Comparison of ENCODE assay signal across 30 cellular contexts in genomic region chr14:39324097-39324496, GRCh38.
"Had no signal": no experiment of that assay in that cellular context is flagged by ENCODE, and none has a peak within 500 bp of the region (broad histone marks: within the 10 kb centered on the region; RNA-seq: fewer than 3 reads in every experiment).

No MANE protein-coding gene starts in this region.

- H3K4me2 ChIP-seq: smooth muscle cell had no signal

- ATAC-seq: naive thymus-derived CD4-positive, alpha-beta T cell; pancreas; right cardiac atrium; sciatic nerve; stimulated activated memory B cell treated with anti-CD40 and anti-IgM and Interleukin-4, amounts not matched to agents 10 μg/mL and 1 μg/mL and 100 μg/mL, for 72 hours; stimulated activated naive CD8-positive, alpha-beta T cell treated with anti-CD3 and anti-CD28 coated beads, Interleukin-15, amount 100 ng/mL, for 72 hours; stimulated activated naive CD8-positive, alpha-beta T cell treated with anti-CD3 and anti-CD28 coated beads, Interleukin-15, Interleukin-2, amounts not matched to agents 100 U/mL and 50 U/mL, for 24 hours; upper lobe of right lung had no signal

- H3K4me3 ChIP-seq: pancreas, prostate gland, skin epidermis, smooth muscle cell, spleen, suprapubic skin, testis, tibial artery, transverse colon, upper lobe of right lung, uterus had no signal

- H3K36me3 ChIP-seq: prostate gland, uterus had no signal

- H3K9me3 ChIP-seq: neutrophil, pancreas, prostate gland, suprapubic skin, testis, tibial artery, transverse colon, upper lobe of right lung, uterus had no signal

- H3K27me3 ChIP-seq: neutrophil, pancreas, spleen, suprapubic skin, testis, tibial artery, transverse colon, upper lobe of right lung, uterus had no signal

- H3K27ac ChIP-seq: neutrophil, pancreas, prostate gland, skin epidermis, spleen, suprapubic skin, testis, tibial artery, transverse colon, upper lobe of right lung, uterus had no signal

- DNase-seq: naive thymus-derived CD4-positive, alpha-beta T cell; nephron progenitor cell; nucleus accumbens; pancreas; retina; right cardiac atrium; spleen; stimulated activated CD4-positive, alpha-beta T cell treated with anti-CD3 and anti-CD28 coated beads, Interleukin-12 subunit alpha, Interleukin-12 subunit beta, amount 100 ng/mL, for 4 hours; stimulated activated CD4-positive, alpha-beta T cell treated with anti-CD3 and anti-CD28 coated beads, Interleukin-1b, Interleukin-23, amount 100 ng/mL, for 48 hours; stimulated activated CD4-positive, alpha-beta T cell treated with anti-CD3 and anti-CD28 coated beads, Interleukin-4, amount 100 ng/mL, for 1 hour; stimulated activated CD4-positive, alpha-beta T cell treated with anti-CD3 and anti-CD28 coated beads, Interleukin-4, amount 100 ng/mL, for 4 hours; stimulated activated CD8-positive, alpha-beta memory T cell treated with anti-CD3 and anti-CD28 coated beads, Interleukin-4, amount 100 ng/mL, for 48 hours; stimulated activated naive CD4-positive, alpha-beta T cell; stimulated activated naive CD8-positive, alpha-beta T cell treated with anti-CD3 and anti-CD28 coated beads, Interleukin-15, amount 100 ng/mL, for 72 hours; stimulated activated naive CD8-positive, alpha-beta T cell treated with anti-CD3 and anti-CD28 coated beads, Interleukin-15, Interleukin-2, amounts not matched to agents 100 U/mL and 50 U/mL, for 24 hours; substantia nigra; testis; tibial artery; transverse colon; upper lobe of right lung; uterus had no signal

- H3K4me1 Mint-ChIP-seq: nephron progenitor cell; neural crest cell; stimulated activated memory B cell treated with anti-CD40 and anti-IgM and Interleukin-4, amounts not matched to agents 10 μg/mL and 1 μg/mL and 100 μg/mL, for 72 hours had no signal

- H3K4me3 Mint-ChIP-seq: naive thymus-derived CD4-positive, alpha-beta T cell; nephron progenitor cell; neural crest cell; stimulated activated memory B cell treated with anti-CD40 and anti-IgM and Interleukin-4, amounts not matched to agents 10 μg/mL and 1 μg/mL and 100 μg/mL, for 72 hours; stimulated activated naive CD8-positive, alpha-beta T cell treated with anti-CD3 and anti-CD28 coated beads, Interleukin-15, amount 100 ng/mL, for 72 hours; type B pancreatic cell had no signal

- H3K27ac Mint-ChIP-seq: naive thymus-derived CD4-positive, alpha-beta T cell; stimulated activated memory B cell treated with anti-CD40 and anti-IgM and Interleukin-4, amounts not matched to agents 10 μg/mL and 1 μg/mL and 100 μg/mL, for 72 hours; type B pancreatic cell had no signal

- H3K9me3 Mint-ChIP-seq: naive thymus-derived CD4-positive, alpha-beta T cell; stimulated activated naive CD8-positive, alpha-beta T cell treated with anti-CD3 and anti-CD28 coated beads, Interleukin-15, amount 100 ng/mL, for 72 hours; type B pancreatic cell had no signal

- FAIRE-seq: pancreas had no signal

- H3K27me3 Mint-ChIP-seq: naive thymus-derived CD4-positive, alpha-beta T cell; stimulated activated memory B cell treated with anti-CD40 and anti-IgM and Interleukin-4, amounts not matched to agents 10 μg/mL and 1 μg/mL and 100 μg/mL, for 72 hours; stimulated activated naive CD8-positive, alpha-beta T cell treated with anti-CD3 and anti-CD28 coated beads, Interleukin-15, amount 100 ng/mL, for 72 hours; type B pancreatic cell had no signal

- H3K4me1 ChIP-seq: pancreas, prostate gland, spleen, suprapubic skin, testis, tibial artery, transverse colon, upper lobe of right lung, uterus had no signal
